15 cellular contexts compared by ENCODE assay signal in the genomic region with DNA sequence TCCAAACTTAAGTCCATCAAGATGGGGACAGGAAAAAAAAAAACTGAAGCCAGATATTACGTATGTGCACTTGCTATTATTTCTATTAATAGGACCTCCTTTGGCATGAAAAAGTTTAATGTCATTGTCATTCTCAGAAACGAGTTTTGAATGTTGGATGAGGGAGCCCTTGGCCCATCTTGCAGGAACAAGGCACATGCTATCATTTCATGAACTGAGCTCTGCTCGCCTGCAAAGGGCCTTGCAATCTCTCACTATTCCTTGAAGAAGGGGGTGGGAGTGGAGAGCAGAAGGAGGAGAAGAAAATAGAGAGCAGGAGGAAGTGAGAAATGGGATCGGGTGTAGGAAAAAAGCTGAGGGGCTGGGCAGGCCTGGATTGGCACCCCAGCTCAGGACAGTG. TPM values are rescaled to one million over a fixed set of nuclear protein-coding genes. Genes with fewer than 3 reads are reported as not detected.
DNase-seq lines count a peak whose midpoint lies in the region; ATAC-seq and TF ChIP-seq lines count a peak whose summit lies in the region.
"Had no signal": no experiment of that assay in that cellular context is flagged by ENCODE, and none has a peak within 500 bp of the region (broad histone marks: within the 10 kb centered on the region; RNA-seq: fewer than 3 reads in every experiment).

No MANE protein-coding gene starts in this region.

- H3K4me2 ChIP-seq in fibroblast of lung (ENCODE audit: extremely low read depth, insufficient read depth, low read length) (no peak overlapping the region), osteoblast (ENCODE audit: insufficient read depth, low read length) (no peak overlapping the region)

- TF ChIP-seq EP300 in tibial nerve (IDR thresholded peaks at IDR 0.05): no peak

- no peak overlapping the region for H3K4me3 ChIP-seq in left ventricle myocardium inferior
- H3K4me3 ChIP-seq in fibroblast of lung (replicated peaks in 1 of 4; ENCODE audit: control extremely low read depth in 1 of 4, insufficient read depth in 1 of 4, low read depth in 3 of 4, low read length in 4 of 4): no peak overlapping the region
- no peak overlapping the region for H3K4me3 ChIP-seq in osteoblast (ENCODE audit: insufficient read depth, low read length)
- no peak overlapping the region for H3K4me3 ChIP-seq in tibial nerve
- no peak overlapping the region for H3K4me3 ChIP-seq in coronary artery

- H3K79me2 ChIP-seq in fibroblast of lung (ENCODE audit: control insufficient read depth, insufficient read depth, low read length): no peaks in the 10 kb centered on the region
- no peaks in the 10 kb centered on the region for H3K79me2 ChIP-seq in osteoblast (ENCODE audit: insufficient read depth, low read length)

- H2AFZ ChIP-seq in fibroblast of lung (ENCODE audit: low read length) (peak overlapping the region; percentile 29), osteoblast (ENCODE audit: low read length) (peak overlapping the region; percentile 48)

- no peaks in the 10 kb centered on the region for H4K20me1 ChIP-seq in fibroblast of lung (ENCODE audit: control insufficient read depth, extremely low read depth, insufficient read depth, low read length)
- no peaks in the 10 kb centered on the region for H4K20me1 ChIP-seq in osteoblast (ENCODE audit: insufficient read depth, low read length)

- no peak for TF ChIP-seq POLR2A in tibial nerve (IDR thresholded peaks at IDR 0.05)

- DNase-seq in left ventricle myocardium inferior: no peak
- DNase-seq in Right ventricle myocardium inferior (ENCODE audit: missing footprints): no peak
- no peak for DNase-seq in fibroblast of lung (ENCODE audit: low read depth in 2 of 2)
- DNase-seq in osteoblast (ENCODE audit: insufficient read length, low spot score, missing footprints): no peak
- DNase-seq in stimulated activated CD4-positive, alpha-beta T cell treated with anti-CD3 and anti-CD28 coated beads, Interleukin-4, amount 100 ng/mL, for 4 hours: no peak
- no peak for DNase-seq in tibial nerve (ENCODE audit: low spot score in 2 of 2)
- no peak for DNase-seq in coronary artery (ENCODE audit: low spot score)
- DNase-seq: DMS153, NCI-H187, NCI-H446, NCI-H69, SIG-M5 had no signal

- H3K36me3 ChIP-seq in left ventricle myocardium inferior: no peaks in the 10 kb centered on the region
- no peaks in the 10 kb centered on the region for H3K36me3 ChIP-seq in fibroblast of lung (ENCODE audit: control insufficient read depth, insufficient read depth, low read length)
- H3K36me3 ChIP-seq in osteoblast (ENCODE audit: insufficient read depth, low read length): no peaks in the 10 kb centered on the region
- no peaks in the 10 kb centered on the region for H3K36me3 ChIP-seq in tibial nerve

- peak overlapping the region; percentile 78 for H3K27ac ChIP-seq in left ventricle myocardium inferior (replicated peaks)
- H3K27ac ChIP-seq in fibroblast of lung (ENCODE audit: insufficient read depth, low read length): no peak overlapping the region
- H3K27ac ChIP-seq in osteoblast (ENCODE audit: low read depth, low read length): no peak overlapping the region
- no peak overlapping the region for H3K27ac ChIP-seq in tibial nerve
- peak overlapping the region in 1 of 2 donors; percentile 51 for H3K27ac ChIP-seq in coronary artery
- H3K27ac ChIP-seq: C4-2B, HL-60 had no signal

- no peak for TF ChIP-seq CTCF in left ventricle myocardium inferior (IDR thresholded peaks at IDR 0.05; ENCODE audit: borderline replicate concordance)
- TF ChIP-seq CTCF in fibroblast of lung (conservative IDR thresholded peaks at IDR 0.05 in 1 of 2, IDR thresholded peaks at IDR 0.05 in 1 of 2; ENCODE audit: low read depth in 1 of 2, low read length in 2 of 2): no peak
- no peak for TF ChIP-seq CTCF in osteoblast (IDR thresholded peaks at IDR 0.05; ENCODE audit: extremely low read depth, low read depth, low read length)
- TF ChIP-seq CTCF in tibial nerve (IDR thresholded peaks at IDR 0.05): no peak
- TF ChIP-seq CTCF in coronary artery (IDR thresholded peaks at IDR 0.05): no peak

- H3K4me1 ChIP-seq in left ventricle myocardium inferior (peaks cover 21% of the 10 kb centered on the region), fibroblast of lung (ENCODE audit: control insufficient read depth, extremely low read depth, insufficient read depth, low read length) (no peaks in the 10 kb centered on the region), osteoblast (ENCODE audit: insufficient read depth, low read length) (no peaks in the 10 kb centered on the region), tibial nerve (no peaks in the 10 kb centered on the region)

- H3K27me3 ChIP-seq in left ventricle myocardium inferior (ENCODE audit: low read depth): no peaks in the 10 kb centered on the region
- H3K27me3 ChIP-seq in fibroblast of lung (ENCODE audit: control insufficient read depth, insufficient read depth, low read length): no peaks in the 10 kb centered on the region
- H3K27me3 ChIP-seq in osteoblast (ENCODE audit: insufficient read depth, low read length): no peaks in the 10 kb centered on the region
- H3K27me3 ChIP-seq in tibial nerve: no peaks in the 10 kb centered on the region

- intact Hi-C loops in left ventricle myocardium inferior (cut with micrococcal nuclease): no loop called here
- intact Hi-C loops in Right ventricle myocardium inferior (cut with DNase I): no loop called here

- 53 to 65% methylated on average over 4 of the region's 4 CpGs for WGBS in tibial nerve, 2 donors

- ATAC-seq in Right ventricle myocardium inferior (no peak), HG03159 (IDR thresholded peaks at IDR 0.05; ENCODE audit: unreplicated experiment) (no peak)

- H3K9ac ChIP-seq in fibroblast of lung (ENCODE audit: insufficient read depth, low read length): no peak overlapping the region

- H3K9me3 ChIP-seq in left ventricle myocardium inferior (replicated peaks): no peaks in the 10 kb centered on the region
- H3K9me3 ChIP-seq in fibroblast of lung (ENCODE audit: control insufficient read depth, insufficient read depth, low read depth, low read length): no peaks in the 10 kb centered on the region
- no peaks in the 10 kb centered on the region for H3K9me3 ChIP-seq in osteoblast (ENCODE audit: low read depth, low read length)
- no peaks in the 10 kb centered on the region for H3K9me3 ChIP-seq in tibial nerve

RNA-seq across cellular contexts. Expression of gene SPATA4, which starts 34.3 kb away (rescaled TPM):
- 0.55 TPM for total RNA-seq in left ventricle myocardium inferior
- total RNA-seq in Right ventricle myocardium inferior: not detected
- total RNA-seq in fibroblast of lung: 0.26 and 0.66 TPM in 2 replicates
- polyA plus RNA-seq in fibroblast of lung: 0.09 and 0.14 TPM in 2 replicates
- polyA plus RNA-seq in fibroblast of lung (2012): 0.25 TPM in 1 of 2 replicates, not detected in the other
- 0.82 TPM in 1 of 2 replicates, not detected in the other for polyA minus RNA-seq in fibroblast of lung (ENCODE audit: low replicate concordance)
- 0.59 and 0.72 TPM in 2 replicates for total RNA-seq in osteoblast
- total RNA-seq in tibial nerve: under 1 TPM in 2 of 4 donors, not detected in 2; 0.21 to 0.44 TPM

RNA-seq across cellular contexts. Expression of gene ASB5, which starts 39.4 kb away (rescaled TPM):
- total RNA-seq in left ventricle myocardium inferior (4.3 TPM), Right ventricle myocardium inferior (2.7 TPM), fibroblast of lung (0.51 and 1.8 TPM in 2 replicates), osteoblast (0.29 and 1.1 TPM in 2 replicates), tibial nerve (not detected)
- 0.30 and 1.0 TPM in 2 replicates for polyA plus RNA-seq in fibroblast of lung
- 0.25 and 0.56 TPM in 2 replicates for polyA plus RNA-seq in fibroblast of lung (2012)
- polyA minus RNA-seq in fibroblast of lung (ENCODE audit: low replicate concordance): 2.0 and 3.6 TPM in 2 replicates
